22 cellular contexts compared by ENCODE assay signal in genomic region chr1:57800341-57800740, GRCh38.
"Had no signal": no experiment of that assay in that cellular context is flagged by ENCODE, and none has a peak within 500 bp of the region (broad histone marks: within the 10 kb centered on the region; RNA-seq: fewer than 3 reads in every experiment).

No MANE protein-coding gene starts in this region.

- H3K36me3 ChIP-seq: colonic mucosa, esophagus squamous epithelium, gastrocnemius medialis, heart right ventricle, left lung, lower lobe of right lung had no signal

- ATAC-seq: effector memory CD8-positive, alpha-beta T cell; esophagus mucosa; gastrocnemius medialis; heart right ventricle; left colon; left lung; left ventricle myocardium superior; lower lobe of right lung; mucosa of descending colon had no signal

- H3K4me3 ChIP-seq: colonic mucosa, esophagus squamous epithelium, gastrocnemius medialis, heart right ventricle, left lung, lower lobe of right lung, mucosa of descending colon had no signal

- DNase-seq: colonic mucosa; cortex of kidney; effector CD8-positive, alpha-beta T cell; effector memory CD8-positive, alpha-beta T cell; endodermal cell; erythroblast; esophagus squamous epithelium; foreskin fibroblast; foreskin melanocyte; gastrocnemius medialis; glutamatergic neuron; heart right ventricle; hippocampal formation; left colon; left lung; left ventricle myocardium superior; lower lobe of right lung; mesenchymal stem cell; mucosa of descending colon; naive B cell had no signal

- H3K27ac ChIP-seq: colonic mucosa, epithelial cell of prostate, esophagus squamous epithelium, gastrocnemius medialis, heart right ventricle, left lung, lower lobe of right lung had no signal

- H3K9me3 ChIP-seq: colonic mucosa, esophagus squamous epithelium, gastrocnemius medialis, left lung, lower lobe of right lung, mucosa of descending colon had no signal

- H3K27me3 ChIP-seq: colonic mucosa, esophagus squamous epithelium, gastrocnemius medialis, left lung had no signal

- H3K4me1 ChIP-seq: colonic mucosa, esophagus squamous epithelium, gastrocnemius medialis, heart right ventricle, left lung, lower lobe of right lung had no signal
